In the genomic region with DNA sequence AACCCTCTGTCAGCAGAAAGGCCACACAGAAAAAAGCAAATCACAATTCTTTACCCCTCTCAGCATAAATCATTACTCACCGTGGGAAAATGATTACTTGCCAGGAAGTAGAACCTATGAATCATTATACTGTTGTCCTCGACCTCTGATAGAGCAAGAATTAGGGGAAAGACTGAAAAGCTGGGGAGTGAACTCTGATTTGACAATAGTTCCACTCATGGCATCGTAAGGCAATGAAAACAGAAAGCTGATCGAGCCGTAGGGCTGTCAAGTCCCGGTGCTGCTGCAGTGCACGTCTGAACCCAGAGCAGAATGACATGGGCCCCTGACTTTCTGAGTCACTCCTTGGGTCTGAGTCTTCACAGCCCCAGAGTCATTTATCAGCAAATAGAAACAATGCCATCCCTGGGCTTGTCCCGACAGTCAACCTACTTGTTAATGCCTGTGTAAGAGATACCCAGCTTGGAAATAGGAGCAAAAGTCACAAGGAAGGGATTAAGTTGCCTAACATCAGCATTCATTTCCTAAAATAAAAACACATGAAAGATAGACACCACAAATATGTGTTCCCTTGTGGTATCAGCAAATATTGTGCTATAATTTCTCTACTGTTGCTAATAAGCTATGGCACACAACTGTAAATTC, we compare ENCODE assay signal across 8 cellular contexts.
A peak's percentile ranks its signal among the peaks of the same experiment; 100 is the strongest.
DNase-seq lines count a peak whose midpoint lies in the region; ATAC-seq and TF ChIP-seq lines count a peak whose summit lies in the region.

No MANE protein-coding gene starts in this region.

- DNase-seq in LoVo (ENCODE audit: low spot score) (peak; percentile 74), iris pigment epithelial cell (ENCODE audit: low read depth) (peak; percentile 95), GDM1 (lab: John Stamatoyannopoulos, UW) (no peak), activated gamma-delta T cell (lab: John Stamatoyannopoulos, UW) (no peak)
- DNase-seq in stimulated activated CD4-positive, alpha-beta T cell treated with anti-CD3 and anti-CD28 coated beads, Interleukin-1b, Interleukin-23, amount 100 ng/mL, for 24 hours (ENCODE audit: low read depth in 4 of 4, low spot score in 1 of 4), result peak in 3 of 4 experiments; percentile 6 to 17 (median 16)

- H3K36me3 Mint-ChIP-seq in activated T-helper 17 cell treated with anti-CD3 and anti-CD28 coated beads, Interleukin-2, amount 50 U/mL, for 72 hours (ENCODE audit: low read depth), result no peaks in the 10 kb centered on the region

- H3K27ac Mint-ChIP-seq in activated T-helper 17 cell treated with anti-CD3 and anti-CD28 coated beads, Interleukin-2, amount 50 U/mL, for 72 hours, result peak overlapping the region; percentile 82

- peak; percentile 48 for TF ChIP-seq POLR2A in GM10847 (IDR thresholded peaks at IDR 0.05; ENCODE audit: extremely low read depth, insufficient read length)

- H3K27me3 Mint-ChIP-seq in activated T-helper 17 cell treated with anti-CD3 and anti-CD28 coated beads, Interleukin-2, amount 50 U/mL, for 72 hours, result no peaks in the 10 kb centered on the region

- peak; percentile 35 for ATAC-seq in GM21786 (IDR thresholded peaks at IDR 0.05; ENCODE audit: unreplicated experiment)
- peak; percentile 83 for ATAC-seq in activated T-helper 17 cell treated with anti-CD3 and anti-CD28 coated beads, Interleukin-2, amount 50 U/mL, for 72 hours (replicated peaks)

- peaks cover 40% of the 10 kb centered on the region for H3K4me1 Mint-ChIP-seq in activated T-helper 17 cell treated with anti-CD3 and anti-CD28 coated beads, Interleukin-2, amount 50 U/mL, for 72 hours

- H3K9me3 Mint-ChIP-seq in activated T-helper 17 cell treated with anti-CD3 and anti-CD28 coated beads, Interleukin-2, amount 50 U/mL, for 72 hours, result no peaks in the 10 kb centered on the region

- peak overlapping the region; percentile 64 for H3K4me3 Mint-ChIP-seq in activated T-helper 17 cell treated with anti-CD3 and anti-CD28 coated beads, Interleukin-2, amount 50 U/mL, for 72 hours

Comparison
In these comparisons a context has a peak if more than half of its experiments do, and no peak if none do; other contexts are left out.
1. DNase-seq: peak in LoVo (single experiment), iris pigment epithelial cell (single experiment) and stimulated activated CD4-positive, alpha-beta T cell treated with anti-CD3 and anti-CD28 coated beads, Interleukin-1b, Interleukin-23, amount 100 ng/mL, for 24 hours (3 of 4); none in GDM1 (single experiment) and activated gamma-delta T cell (single experiment).